9 cellular contexts compared by ENCODE assay signal in genomic region chr10:119090968-119091367, GRCh38. TPM values are rescaled to one million over a fixed set of nuclear protein-coding genes. Genes with fewer than 3 reads are reported as not detected.
DNase-seq lines count a peak whose midpoint lies in the region; ATAC-seq, FAIRE-seq and TF ChIP-seq lines count a peak whose summit lies in the region.
"Had no signal": no experiment of that assay in that cellular context is flagged by ENCODE, and none has a peak within 500 bp of the region (broad histone marks: within the 10 kb centered on the region; RNA-seq: fewer than 3 reads in every experiment).

No MANE protein-coding gene starts in this region.

- peak; percentile 95 for DNase-seq in A172 (ENCODE audit: low spot score)
- DNase-seq in H54 (ENCODE audit: insufficient read length, low spot score): peak; percentile 64
- DNase-seq in T follicular helper cell (ENCODE audit: low read depth): peak; percentile 37
- peak; percentile 90 for DNase-seq in epithelial cell of esophagus (ENCODE audit: low read depth)
- DNase-seq in DMS 273 (lab: John Stamatoyannopoulos, UW; ENCODE audit: unreplicated experiment): no peak
- no peak for DNase-seq in cerebellum (ENCODE audit: low spot score)
- DNase-seq: NCI-H345 had no signal

- peak; percentile 71 for FAIRE-seq in H54 (lab: Jason Lieb, UNC)

- no peak overlapping the region for H3K4me3 ChIP-seq in epithelial cell of esophagus (ENCODE audit: low read length)

- TF ChIP-seq CTCF in epithelial cell of esophagus (IDR thresholded peaks at IDR 0.05; ENCODE audit: insufficient read depth, low read depth, low read length, missing control alignments): no peak

- no peak for ATAC-seq in GM21737 (IDR thresholded peaks at IDR 0.05; ENCODE audit: unreplicated experiment)
- no peak for ATAC-seq in HG03135 (IDR thresholded peaks at IDR 0.05; ENCODE audit: unreplicated experiment)

- no peak for TF ChIP-seq POLR2A in H54 (IDR thresholded peaks at IDR 0.05; ENCODE audit: low read depth, low read length)

RNA-seq across cellular contexts. Expression of gene EIF3A, which starts 10.4 kb away (rescaled TPM):
- total RNA-seq in A172 (2014; rRNA removed; shearing (Covaris generic)): 89.1 and 99.4 TPM in 2 replicates
- 62.1 TPM for total RNA-seq in cerebellum

RNA-seq across cellular contexts. Expression of gene DENND10, which starts 12.9 kb away (rescaled TPM):
- total RNA-seq in A172 (2014; rRNA removed; shearing (Covaris generic)): 111 and 134 TPM in 2 replicates
- 36.7 TPM for total RNA-seq in cerebellum

Comparison
In these comparisons a context has a peak if more than half of its experiments do, and no peak if none do; other contexts are left out.
1. DNase-seq: peak in A172 (single experiment), H54 (single experiment), T follicular helper cell (single experiment) and epithelial cell of esophagus (single experiment); none in DMS 273 (single experiment) and cerebellum (single experiment).